In genomic region chr7:128745706-128746105, GRCh38 we compare ENCODE assay signal across 25 cellular contexts. TPM values are rescaled to one million over a fixed set of nuclear protein-coding genes. Genes with fewer than 3 reads are reported as not detected.
DNase-seq lines count a peak whose midpoint lies in the region; ATAC-seq and TF ChIP-seq lines count a peak whose summit lies in the region.
"Had no signal": no experiment of that assay in that cellular context is flagged by ENCODE, and none has a peak within 500 bp of the region (broad histone marks: within the 10 kb centered on the region; RNA-seq: fewer than 3 reads in every experiment).

No MANE protein-coding gene starts in this region.

- 15 to 24% methylated on average over 1 of the region's 1 CpG for WGBS in GM23248 (ENCODE audit: low coverage in 1 of 2, low lambda C conversion rate in 2 of 2, missing lambda C conversion rate in 2 of 2), 2 experiments
- 77% methylated on average over 1 of the region's 1 CpG for WGBS in esophagus muscularis mucosa
- no CpG with 5 or more reads among the region's 1 CpG for WGBS in trophoblast cell (ENCODE audit: extremely low coverage, insufficient coverage, insufficient read length)

- H3K4me2 ChIP-seq in GM23248 (ENCODE audit: unreplicated experiment) (peak overlapping the region; percentile 1), trophoblast cell (ENCODE audit: low read length) (no peak overlapping the region)
- H3K4me2 ChIP-seq: A549 had no signal

- H3K79me2 ChIP-seq in GM23248 (ENCODE audit: insufficient read depth) (peaks cover 100% of the 10 kb centered on the region), trophoblast cell (ENCODE audit: control insufficient read depth, insufficient read depth, low read length, poor library complexity) (peaks cover 16% of the 10 kb centered on the region)

- H2AFZ ChIP-seq in GM23248, result no peak overlapping the region
- H2AFZ ChIP-seq in trophoblast cell (ENCODE audit: insufficient read depth, low read length, poor library complexity), result no peak overlapping the region

- no peak overlapping the region for H4K12ac ChIP-seq in trophoblast cell (ENCODE audit: low read depth, low read length)

- no peak overlapping the region for H2BK120ac ChIP-seq in trophoblast cell (ENCODE audit: insufficient read depth, low read length, poor library complexity)

- H3K27me3 ChIP-seq in GM23248 (replicated peaks; ENCODE audit: insufficient read depth), result no peaks in the 10 kb centered on the region
- H3K27me3 ChIP-seq in esophagus muscularis mucosa, result no peaks in the 10 kb centered on the region
- no peaks in the 10 kb centered on the region for H3K27me3 ChIP-seq in trophoblast cell (ENCODE audit: insufficient read depth, low read length)
- H3K27me3 ChIP-seq: BE2C; BLaER1 treated with 17β-estradiol and CSF1 and Interleukin-3, amounts not matched to agents 10 nM and 100 nM had no signal

- H4K91ac ChIP-seq in trophoblast cell (ENCODE audit: low read depth, low read length), result no peak overlapping the region

- no peak overlapping the region for H2BK5ac ChIP-seq in trophoblast cell (ENCODE audit: low read depth, low read length, poor library complexity)

- 0 out of 2 replicates have a peak overlapping the region, but pooled peaks have one; percentile 99 for H3K27ac ChIP-seq in GM23248
- H3K27ac ChIP-seq in VCaP, result peak overlapping the region; percentile 10; the same call in 1 of the 2 replicates
- no peak overlapping the region for H3K27ac ChIP-seq in esophagus muscularis mucosa (replicated peaks in 1 of 4)
- H3K27ac ChIP-seq in trophoblast cell (ENCODE audit: low read depth, low read length), result no peak overlapping the region
- H3K27ac ChIP-seq: A549; BLaER1 treated with 17β-estradiol and CSF1 and Interleukin-3, amounts not matched to agents 10 nM and 100 nM had no signal

- H3K4me1 ChIP-seq in GM23248 (ENCODE audit: insufficient read depth), result peaks cover 61% of the 10 kb centered on the region
- peaks cover 32 to 64% (median 55%) of the 10 kb centered on the region in 4 donors for H3K4me1 ChIP-seq in esophagus muscularis mucosa
- H3K4me1 ChIP-seq in trophoblast cell (ENCODE audit: control insufficient read depth in 1 of 2, insufficient read depth in 2 of 2, low read length in 2 of 2), result peaks cover 2% of the 10 kb centered on the region in 2 experiments
- H3K4me1 ChIP-seq: BE2C had no signal

- H3K18ac ChIP-seq in trophoblast cell (ENCODE audit: low read length), result no peak overlapping the region

- no peak overlapping the region for H3K23ac ChIP-seq in trophoblast cell (ENCODE audit: low read length)

- DNase-seq in GM23248 (no peak), esophagus muscularis mucosa (ENCODE audit: extremely low spot score) (peak; percentile 21), trophoblast cell (no peak), dedifferentiated amniotic fluid mesenchymal stem cell (ENCODE audit: extremely low spot score) (no peak), NCI-H82 (lab: John Stamatoyannopoulos, UW) (no peak), NCI-H1417 (lab: John Stamatoyannopoulos, UW) (no peak)
- DNase-seq: 8988T; ACHN; AML-193; BE2C; Calu3; CD4-positive, alpha-beta T cell; CD8-positive, alpha-beta memory T cell; COR-L47; DMS53; DMS79 treated with DMSO at 0.1 percent for 48 hours; H7; HCEC 1CT had no signal

- H3K14ac ChIP-seq in trophoblast cell (ENCODE audit: low read length), result no peak overlapping the region

- H2BK12ac ChIP-seq in trophoblast cell (ENCODE audit: low read length), result no peak overlapping the region

- H2AK5ac ChIP-seq in trophoblast cell (ENCODE audit: low read length), result no peak overlapping the region

- no peak for TF ChIP-seq POLR2A in esophagus muscularis mucosa (IDR thresholded peaks at IDR 0.05; ENCODE audit: low read depth)

- no peak for TF ChIP-seq EP300 in esophagus muscularis mucosa (IDR thresholded peaks at IDR 0.05)

- H3K9ac ChIP-seq in GM23248 (0 out of 2 replicates have a peak overlapping the region, but pooled peaks have one; percentile 1), trophoblast cell (ENCODE audit: low read length) (no peak overlapping the region)
- H3K9ac ChIP-seq: BLaER1 treated with 17β-estradiol and CSF1 and Interleukin-3, amounts not matched to agents 10 nM and 100 nM had no signal

- in situ Hi-C loops in GM23248 (cut with MboI), result no loop called here

- peaks cover 46% of the 10 kb centered on the region for H4K20me1 ChIP-seq in GM23248 (ENCODE audit: insufficient read depth)

- ATAC-seq in GM21619 (IDR thresholded peaks at IDR 0.05; ENCODE audit: unreplicated experiment), result no peak
- ATAC-seq: A549 had no signal

- intact Hi-C loops in esophagus muscularis mucosa (cut with DNase I), result no loop called here

- H3K4me3 ChIP-seq in GM23248, result no peak overlapping the region
- H3K4me3 ChIP-seq in esophagus muscularis mucosa, result no peak overlapping the region
- no peak overlapping the region for H3K4me3 ChIP-seq in trophoblast cell (ENCODE audit: low read depth, low read length)
- H3K4me3 ChIP-seq: A549; BLaER1 treated with 17β-estradiol and CSF1 and Interleukin-3, amounts not matched to agents 10 nM and 100 nM had no signal

- no peaks in the 10 kb centered on the region for H3K9me2 ChIP-seq in GM23248 (ENCODE audit: insufficient read depth)

- no peak overlapping the region for H4K8ac ChIP-seq in trophoblast cell (ENCODE audit: low read depth, low read length)

- H3K9me3 ChIP-seq in GM23248 (ENCODE audit: low read depth) (no peaks in the 10 kb centered on the region), esophagus muscularis mucosa (no peaks in the 10 kb centered on the region), trophoblast cell (ENCODE audit: insufficient read depth, low read depth, low read length) (no peaks in the 10 kb centered on the region)
- H3K9me3 ChIP-seq: A549; BE2C; BLaER1 treated with 17β-estradiol and CSF1 and Interleukin-3, amounts not matched to agents 10 nM and 100 nM had no signal

- H3F3A ChIP-seq in GM23248 (ENCODE audit: insufficient read depth), result peaks cover 91% of the 10 kb centered on the region

- H3K36me3 ChIP-seq in GM23248 (ENCODE audit: low read depth) (peaks cover 41% of the 10 kb centered on the region), esophagus muscularis mucosa (peaks cover 0 to 31% (median 23%) of the 10 kb centered on the region in 4 donors), trophoblast cell (ENCODE audit: control insufficient read depth in 1 of 2, insufficient read depth in 2 of 2, low read length in 2 of 2) (peaks cover 15 to 17% of the 10 kb centered on the region in 2 experiments)

- peak overlapping the region; percentile 69 for H3K4ac ChIP-seq in trophoblast cell (ENCODE audit: low read depth, low read length)

- no peaks in the 10 kb centered on the region for H3K79me1 ChIP-seq in trophoblast cell (ENCODE audit: low read length)

- TF ChIP-seq CTCF in VCaP (conservative IDR thresholded peaks at IDR 0.05) (no peak), esophagus muscularis mucosa (IDR thresholded peaks at IDR 0.05) (no peak)

RNA-seq across cellular contexts. Expression of gene CALU, which starts 6.5 kb away (rescaled TPM):
- total RNA-seq in GM23248 (2014; rRNA removed; shearing (Covaris generic)), result 1,466 and 1,589 TPM in 2 replicates
- 1,706 and 1,740 TPM in 2 replicates for polyA plus RNA-seq in GM23248 (2016; fragmentation: Nextera tagmentation; extraction: Ambion mirVana)
- 100 to 1,000 TPM; 188 to 269 (median 199) TPM for total RNA-seq in esophagus muscularis mucosa
- polyA plus RNA-seq in trophoblast cell (2013), result 456 and 457 TPM in 2 replicates

RNA-seq across cellular contexts. Expression of gene OPN1SW, which starts 29.9 kb away (rescaled TPM):
- not detected in 2 replicates for total RNA-seq in GM23248 (2014; rRNA removed; shearing (Covaris generic))
- polyA plus RNA-seq in GM23248 (2016; fragmentation: Nextera tagmentation; extraction: Ambion mirVana), result 2.2 and 2.6 TPM in 2 replicates
- not detected for total RNA-seq in esophagus muscularis mucosa
- polyA plus RNA-seq in trophoblast cell (2013), result not detected in 2 replicates
- total RNA-seq: Calu3; CD4-positive, alpha-beta T cell; CD8-positive, alpha-beta memory T cell; Daoy; H1; H7 had no signal
- polyA plus RNA-seq: A549; CD14-positive monocyte; CD8-positive, alpha-beta memory T cell; H1 had no signal

RNA-seq across cellular contexts. Expression of gene CCDC136, which starts 46.1 kb away (rescaled TPM):
- 3.1 and 3.8 TPM in 2 replicates for total RNA-seq in GM23248 (2014; rRNA removed; shearing (Covaris generic))
- polyA plus RNA-seq in GM23248 (2016; fragmentation: Nextera tagmentation; extraction: Ambion mirVana), result 2.8 and 3.9 TPM in 2 replicates
- 10 to 100 TPM; 20.7 to 36.5 (median 33.7) TPM for total RNA-seq in esophagus muscularis mucosa
- 3.2 and 3.6 TPM in 2 replicates for polyA plus RNA-seq in trophoblast cell (2013)

Comparison
In these comparisons a context has a peak if more than half of its experiments do, and no peak if none do; other contexts are left out.
1. H3K27ac ChIP-seq: peak in GM23248 (single experiment) and VCaP (single experiment); none in esophagus muscularis mucosa (0 of 4) and trophoblast cell (single experiment).